ENCODE assay signal across 17 cellular contexts in the genomic region with DNA sequence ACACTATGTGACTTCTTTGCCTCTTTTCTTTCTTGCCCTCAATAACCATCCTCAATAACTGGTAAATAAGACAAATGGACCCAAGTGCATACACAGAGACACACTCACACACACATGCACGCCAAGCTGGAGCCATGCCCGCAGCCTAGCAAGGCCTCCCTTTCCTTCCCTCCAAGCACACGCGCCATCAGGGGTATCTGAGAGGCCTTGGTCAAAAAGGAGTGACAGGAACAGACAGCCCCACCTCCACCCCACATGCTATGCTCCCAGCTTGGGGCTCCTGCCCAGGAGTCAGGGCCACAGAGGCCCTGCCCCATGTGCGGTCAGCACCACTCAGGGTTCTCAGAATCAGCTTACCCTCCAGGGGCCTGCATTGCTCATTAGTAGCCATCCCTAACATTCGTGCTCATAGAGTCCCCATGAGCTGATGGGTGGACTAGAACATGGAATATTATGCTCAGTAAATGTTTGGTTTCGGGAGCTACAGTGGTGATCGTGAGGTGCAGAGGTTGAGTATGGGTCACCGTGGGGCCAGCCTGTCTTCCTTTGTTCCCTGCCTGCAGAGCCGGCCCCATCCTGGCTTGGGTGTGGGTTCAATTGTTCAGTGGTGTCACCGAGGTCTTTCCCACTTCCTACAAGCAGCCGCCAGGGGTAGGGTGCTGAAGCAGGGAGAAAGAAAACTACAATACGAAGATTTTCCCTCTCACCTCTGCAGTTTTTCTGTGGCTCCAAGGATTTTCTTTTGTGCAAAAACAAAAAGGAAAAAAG.
DNase-seq lines count a peak whose midpoint lies in the region; ATAC-seq and TF ChIP-seq lines count a peak whose summit lies in the region.
"Had no signal": no experiment of that assay in that cellular context is flagged by ENCODE, and none has a peak within 500 bp of the region (broad histone marks: within the 10 kb centered on the region; RNA-seq: fewer than 3 reads in every experiment).

No MANE protein-coding gene starts in this region.

- no peaks in the 10 kb centered on the region for H3K9me3 Mint-ChIP-seq in H9
- no peaks in the 10 kb centered on the region for H3K9me3 Mint-ChIP-seq in stimulated activated memory B cell treated with anti-CD40 and anti-IgM and Interleukin-4, amounts not matched to agents 10 μg/mL and 1 μg/mL and 100 μg/mL, for 72 hours
- H3K9me3 Mint-ChIP-seq in CD14-positive monocyte: peaks cover 0 to 6% (median 2%) of the 10 kb centered on the region in 7 donors
- H3K9me3 Mint-ChIP-seq in nephron progenitor cell: peaks cover 4% of the 10 kb centered on the region

- no peak overlapping the region for H4K91ac ChIP-seq in H9 (ENCODE audit: insufficient read length, low read depth, low read length)

- H3K4me3 Mint-ChIP-seq in H9: no peak overlapping the region
- no peak overlapping the region for H3K4me3 Mint-ChIP-seq in stimulated activated memory B cell treated with anti-CD40 and anti-IgM and Interleukin-4, amounts not matched to agents 10 μg/mL and 1 μg/mL and 100 μg/mL, for 72 hours
- H3K4me3 Mint-ChIP-seq in CD14-positive monocyte: no peak overlapping the region
- no peak overlapping the region for H3K4me3 Mint-ChIP-seq in nephron progenitor cell

- H3K9me3 ChIP-seq in H9 (ENCODE audit: control insufficient read depth, low read depth, low read length): no peaks in the 10 kb centered on the region
- H3K9me3 ChIP-seq in heart left ventricle: no peaks in the 10 kb centered on the region
- H3K9me3 ChIP-seq in right lobe of liver: no peaks in the 10 kb centered on the region
- H3K9me3 ChIP-seq: A549 had no signal

- no peak overlapping the region for H2BK120ac ChIP-seq in H9 (ENCODE audit: low read depth, low read length, poor library complexity, severe bottlenecking)

- H3K4me2 ChIP-seq in H9 (ENCODE audit: insufficient read depth, insufficient read length, low read length): no peak overlapping the region
- H3K4me2 ChIP-seq: A549 had no signal

- no peaks in the 10 kb centered on the region for H3K79me2 ChIP-seq in H9 (ENCODE audit: insufficient read depth, low read length)

- no peak overlapping the region for H2BK20ac ChIP-seq in H9 (ENCODE audit: low read depth, low read length, poor library complexity, severe bottlenecking)

- intact Hi-C loops in heart left ventricle (cut with DNase I) (no loop called here), right lobe of liver (cut with DNase I) (no loop called here), CD14-positive monocyte (cut with micrococcal nuclease) (no loop called here)

- no peak overlapping the region for H2AFZ ChIP-seq in H9 (ENCODE audit: low read length)

- no peak overlapping the region for H2BK15ac ChIP-seq in H9 (ENCODE audit: low read depth, low read length)

- H3K9ac ChIP-seq in H9 (ENCODE audit: extremely low read depth, insufficient read length, low read length): no peak overlapping the region

- H3K4me1 ChIP-seq in H9 (ENCODE audit: insufficient read depth, low read length): no peaks in the 10 kb centered on the region
- H3K4me1 ChIP-seq in heart left ventricle: peaks cover 0 to 41% (median 5%) of the 10 kb centered on the region in 12 donors
- H3K4me1 ChIP-seq in right lobe of liver: no peaks in the 10 kb centered on the region
- H3K4me1 ChIP-seq: A549 had no signal

- DNase-seq in H9: peak; percentile 41
- DNase-seq in heart left ventricle: peak in 3 of 5 donors; percentile 24 to 55 (median 48)
- no peak for DNase-seq in right lobe of liver
- no peak for DNase-seq in CD14-positive monocyte (ENCODE audit: low spot score)
- DNase-seq in inferior parietal cortex (ENCODE audit: extremely low spot score): no peak
- no peak for DNase-seq in nephron progenitor cell
- DNase-seq: C1 segment of cervical spinal cord, DMS 273 treated with DMSO at 0.1 percent for 48 hours, KBM-7, NCI-H1436, NCI-H2029 treated with DMSO at 0.1 percent for 48 hours, NCI-H774, PC-3 had no signal

- H3K27me3 ChIP-seq in H9 (ENCODE audit: insufficient read depth, low read length): no peaks in the 10 kb centered on the region
- no peaks in the 10 kb centered on the region for H3K27me3 ChIP-seq in heart left ventricle
- H3K27me3 ChIP-seq in right lobe of liver: no peaks in the 10 kb centered on the region

- no peak overlapping the region for H3K18ac ChIP-seq in H9 (ENCODE audit: insufficient read length, low read depth, low read length)

- H3T11ph ChIP-seq in H9 (ENCODE audit: low read length): no peak overlapping the region

- H3K27ac ChIP-seq in H9 (ENCODE audit: insufficient read length, low read depth, low read length) (no peak overlapping the region), heart left ventricle (peak overlapping the region in 10 of 12 donors; percentile 41 to 91 (median 72)), right lobe of liver (no peak overlapping the region)
- H3K27ac ChIP-seq: A549, RWPE1 had no signal

- no peak overlapping the region for H4K5ac ChIP-seq in H9 (ENCODE audit: insufficient read length, low read depth, low read length)

- H2BK12ac ChIP-seq in H9 (ENCODE audit: insufficient read length, low read depth, low read length): no peak overlapping the region

- H4K8ac ChIP-seq in H9 (replicated peaks; ENCODE audit: insufficient read length, low read depth, low read length): peak overlapping the region; percentile 24

- no CpG with 5 or more reads among the region's 13 CpGs for WGBS in H9 (ENCODE audit: extremely low coverage, insufficient read length, low lambda C conversion rate)
- WGBS in heart left ventricle, 4 donors: 56 to 73% (median 63%) methylated on average over 13 of the region's 13 CpGs
- WGBS in right lobe of liver (ENCODE audit: insufficient coverage, low coverage, low lambda C conversion rate, missing lambda C conversion rate): 69% methylated on average over 10 of the region's 13 CpGs

- H3K23ac ChIP-seq in H9 (ENCODE audit: insufficient read length, low read depth, low read length): no peak overlapping the region

- peak; percentile 35; the same call in 2 of the 3 replicates for TF ChIP-seq CTCF in H9 (conservative IDR thresholded peaks at IDR 0.05)
- TF ChIP-seq CTCF in heart left ventricle (IDR thresholded peaks at IDR 0.05): peak in 4 of 12 donors; percentile 12 to 28 (median 22)
- TF ChIP-seq CTCF in right lobe of liver (IDR thresholded peaks at IDR 0.05): no peak
- TF ChIP-seq CTCF in CD14-positive monocyte (IDR thresholded peaks at IDR 0.05): no peak
- TF ChIP-seq CTCF in nephron progenitor cell (IDR thresholded peaks at IDR 0.05): no peak

- no peaks in the 10 kb centered on the region for H3K79me1 ChIP-seq in H9 (ENCODE audit: insufficient read depth, low read depth, low read length, poor library complexity, severe bottlenecking)

- H3K27me3 Mint-ChIP-seq in H9 (ENCODE audit: low read depth) (no peaks in the 10 kb centered on the region), CD14-positive monocyte (ENCODE audit: low read depth in 3 of 3) (peaks cover 0 to 5% (median 0%) of the 10 kb centered on the region in 3 donors), nephron progenitor cell (ENCODE audit: low read depth, poor library complexity) (no peaks in the 10 kb centered on the region)
- H3K27me3 Mint-ChIP-seq in stimulated activated memory B cell treated with anti-CD40 and anti-IgM and Interleukin-4, amounts not matched to agents 10 μg/mL and 1 μg/mL and 100 μg/mL, for 72 hours: peaks cover 22% of the 10 kb centered on the region

- no peaks in the 10 kb centered on the region for H3K36me3 ChIP-seq in heart left ventricle
- no peaks in the 10 kb centered on the region for H3K36me3 ChIP-seq in right lobe of liver

- TF ChIP-seq POLR2A in heart left ventricle (IDR thresholded peaks at IDR 0.05) (no peak), right lobe of liver (IDR thresholded peaks at IDR 0.05) (no peak)

- no peak overlapping the region for H3K27ac Mint-ChIP-seq in H9
- H3K27ac Mint-ChIP-seq in stimulated activated memory B cell treated with anti-CD40 and anti-IgM and Interleukin-4, amounts not matched to agents 10 μg/mL and 1 μg/mL and 100 μg/mL, for 72 hours: no peak overlapping the region
- H3K27ac Mint-ChIP-seq in CD14-positive monocyte: no peak overlapping the region
- H3K27ac Mint-ChIP-seq in nephron progenitor cell: no peak overlapping the region

- H3K4me3 ChIP-seq in heart left ventricle: no peak overlapping the region
- no peak overlapping the region for H3K4me3 ChIP-seq in right lobe of liver
- H3K4me3 ChIP-seq: A549 had no signal

- no peak overlapping the region for H3K56ac ChIP-seq in H9 (ENCODE audit: insufficient read length, low read depth, low read length)

- H3K14ac ChIP-seq in H9 (ENCODE audit: insufficient read depth, low read length): no peak overlapping the region

- H3K23me2 ChIP-seq in H9 (ENCODE audit: insufficient read length, low read depth, low read length, poor library complexity, severe bottlenecking): no peaks in the 10 kb centered on the region

- ATAC-seq in heart left ventricle (peak; percentile 42 to 72 (median 64)), right lobe of liver (peak in 3 of 4 donors; percentile 24 to 58 (median 37)), GM18870 (IDR thresholded peaks at IDR 0.05; ENCODE audit: unreplicated experiment) (no peak)
- ATAC-seq in stimulated activated memory B cell treated with anti-CD40 and anti-IgM and Interleukin-4, amounts not matched to agents 10 μg/mL and 1 μg/mL and 100 μg/mL, for 72 hours: peak; percentile 27
- ATAC-seq: A549, PC-3 had no signal

- H2AK5ac ChIP-seq in H9 (ENCODE audit: insufficient read length, low read length): no peak overlapping the region

- H3K4me1 Mint-ChIP-seq in H9: peaks cover 0 to 2% of the 10 kb centered on the region in 2 experiments; a peak in 1 of 4 replicates
- H3K4me1 Mint-ChIP-seq in stimulated activated memory B cell treated with anti-CD40 and anti-IgM and Interleukin-4, amounts not matched to agents 10 μg/mL and 1 μg/mL and 100 μg/mL, for 72 hours: no peaks in the 10 kb centered on the region
- no peaks in the 10 kb centered on the region for H3K4me1 Mint-ChIP-seq in CD14-positive monocyte
- H3K4me1 Mint-ChIP-seq in nephron progenitor cell: peaks cover 4% of the 10 kb centered on the region

- no peaks in the 10 kb centered on the region for H3K36me3 Mint-ChIP-seq in H9 (ENCODE audit: insufficient read depth in 1 of 3, low read depth in 3 of 3)
- H3K36me3 Mint-ChIP-seq in stimulated activated memory B cell treated with anti-CD40 and anti-IgM and Interleukin-4, amounts not matched to agents 10 μg/mL and 1 μg/mL and 100 μg/mL, for 72 hours: no peaks in the 10 kb centered on the region
- H3K36me3 Mint-ChIP-seq in CD14-positive monocyte: no peaks in the 10 kb centered on the region
- H3K36me3 Mint-ChIP-seq in nephron progenitor cell (ENCODE audit: low read depth): no peaks in the 10 kb centered on the region

- H4K20me1 ChIP-seq in H9 (ENCODE audit: control insufficient read depth, insufficient read depth, insufficient read length): no peaks in the 10 kb centered on the region

- no peak overlapping the region for H3K4ac ChIP-seq in H9 (ENCODE audit: low read depth, low read length)

- no peak overlapping the region for H2BK5ac ChIP-seq in H9 (ENCODE audit: insufficient read length, low read length)

Comparison
In these comparisons a context has a peak if more than half of its experiments do, and no peak if none do; other contexts are left out.
1. DNase-seq: peak in H9 (single experiment) and heart left ventricle (3 of 5); none in right lobe of liver (0 of 3), CD14-positive monocyte (single experiment), inferior parietal cortex (single experiment) and nephron progenitor cell (single experiment).
2. H3K27ac ChIP-seq: peak in heart left ventricle (10 of 12); none in H9 (single experiment) and right lobe of liver (0 of 3).